Comparison of ENCODE assay signal across 1 cellular context in the genomic region with DNA sequence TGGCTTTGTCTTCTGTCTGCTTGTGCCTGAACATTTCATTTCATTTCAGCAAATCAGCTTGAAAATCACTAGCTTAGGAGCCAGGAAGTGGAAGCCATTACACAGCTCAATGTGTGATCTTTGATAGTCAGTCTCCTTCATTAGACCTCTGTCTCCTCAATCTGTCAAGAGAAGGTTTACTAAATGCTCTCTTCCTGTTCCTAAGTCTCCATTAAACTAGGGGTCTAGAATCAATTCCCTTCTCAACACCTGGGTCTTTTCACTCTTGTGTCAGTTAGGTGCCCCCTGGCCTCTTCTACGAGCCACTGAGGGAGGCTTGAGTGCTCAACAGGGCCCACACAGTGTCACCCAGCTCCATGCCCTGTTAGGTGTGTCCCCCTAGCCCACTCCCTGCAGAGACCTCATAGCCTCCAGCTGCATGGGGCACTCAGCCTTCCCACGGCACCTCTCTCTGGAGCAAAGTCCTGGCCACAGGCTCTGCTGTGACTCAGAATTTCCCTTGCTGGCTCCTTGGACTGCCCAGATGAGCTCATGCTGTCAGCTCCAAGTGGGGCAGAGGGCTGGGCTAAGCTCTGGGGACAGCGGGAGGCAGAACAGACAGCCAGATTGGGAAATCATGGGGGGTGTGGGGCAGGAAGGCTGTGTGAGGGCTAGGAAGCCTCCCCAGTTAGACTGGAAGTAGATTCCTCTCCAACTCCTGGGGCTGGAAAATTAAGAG.
TF ChIP-seq lines count a peak whose summit lies in the region.

No MANE protein-coding gene starts in this region.

TF ChIP-seq in HEK293, 187 proteins besides CTCF, POLR2A, EP300 and RAD21 (continued from another document):
- TF ChIP-seq ZBTB10 (tag by site-specific recombination; IDR thresholded peaks at IDR 0.05) = no peak
- TF ChIP-seq TCF7L2 (IDR thresholded peaks at IDR 0.05; ENCODE audit: borderline replicate concordance, low read depth, low read length) = no peak
- TF ChIP-seq SP7 (tag by site-specific recombination; IDR thresholded peaks at IDR 0.05) = peak; percentile 93
- TF ChIP-seq ZNF48 (tag by site-specific recombination; IDR thresholded peaks at IDR 0.05) = no peak
- TF ChIP-seq, protein P1, sequence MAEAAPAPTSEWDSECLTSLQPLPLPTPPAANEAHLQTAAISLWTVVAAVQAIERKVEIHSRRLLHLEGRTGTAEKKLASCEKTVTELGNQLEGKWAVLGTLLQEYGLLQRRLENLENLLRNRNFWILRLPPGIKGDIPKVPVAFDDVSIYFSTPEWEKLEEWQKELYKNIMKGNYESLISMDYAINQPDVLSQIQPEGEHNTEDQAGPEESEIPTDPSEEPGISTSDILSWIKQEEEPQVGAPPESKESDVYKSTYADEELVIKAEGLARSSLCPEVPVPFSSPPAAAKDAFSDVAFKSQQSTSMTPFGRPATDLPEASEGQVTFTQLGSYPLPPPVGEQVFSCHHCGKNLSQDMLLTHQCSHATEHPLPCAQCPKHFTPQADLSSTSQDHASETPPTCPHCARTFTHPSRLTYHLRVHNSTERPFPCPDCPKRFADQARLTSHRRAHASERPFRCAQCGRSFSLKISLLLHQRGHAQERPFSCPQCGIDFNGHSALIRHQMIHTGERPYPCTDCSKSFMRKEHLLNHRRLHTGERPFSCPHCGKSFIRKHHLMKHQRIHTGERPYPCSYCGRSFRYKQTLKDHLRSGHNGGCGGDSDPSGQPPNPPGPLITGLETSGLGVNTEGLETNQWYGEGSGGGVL (tag by site-specific recombination; IDR thresholded peaks at IDR 0.05) = peak; percentile 78
- TF ChIP-seq ZNF785 (tag by site-specific recombination; IDR thresholded peaks at IDR 0.05) = no peak
- TF ChIP-seq, protein P2, sequence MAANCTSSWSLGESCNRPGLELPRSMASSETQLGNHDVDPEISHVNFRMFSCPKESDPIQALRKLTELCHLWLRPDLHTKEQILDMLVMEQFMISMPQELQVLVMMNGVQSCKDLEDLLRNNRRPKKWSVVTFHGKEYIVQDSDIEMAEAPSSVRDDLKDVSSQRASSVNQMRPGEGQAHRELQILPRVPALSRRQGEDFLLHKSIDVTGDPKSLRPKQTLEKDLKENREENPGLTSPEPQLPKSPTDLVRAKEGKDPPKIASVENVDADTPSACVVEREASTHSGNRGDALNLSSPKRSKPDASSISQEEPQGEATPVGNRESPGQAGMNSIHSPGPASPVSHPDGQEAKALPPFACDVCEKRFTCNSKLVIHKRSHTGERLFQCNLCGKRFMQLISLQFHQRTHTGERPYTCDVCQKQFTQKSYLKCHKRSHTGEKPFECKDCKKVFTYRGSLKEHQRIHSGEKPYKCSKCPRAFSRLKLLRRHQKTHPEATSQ (tag by site-specific recombination; IDR thresholded peaks at IDR 0.05) = no peak
- peak; percentile 48; the same call in 1 of the 2 replicates for TF ChIP-seq ZNF561 (tag by site-specific recombination; IDR thresholded peaks at IDR 0.05; ENCODE audit: borderline replicate concordance)
- TF ChIP-seq ZNF623 (tag by site-specific recombination; IDR thresholded peaks at IDR 0.05) = 0 out of 2 replicates have a peak, but pooled peaks have one; percentile 10
- peak; percentile 78 for TF ChIP-seq ZFP69B (tag by site-specific recombination; IDR thresholded peaks at IDR 0.05)
- TF ChIP-seq HOXD13 (CRISPR knock-in tag; IDR thresholded peaks at IDR 0.05; ENCODE audit: borderline replicate concordance) = no peak
